In the genomic region with DNA sequence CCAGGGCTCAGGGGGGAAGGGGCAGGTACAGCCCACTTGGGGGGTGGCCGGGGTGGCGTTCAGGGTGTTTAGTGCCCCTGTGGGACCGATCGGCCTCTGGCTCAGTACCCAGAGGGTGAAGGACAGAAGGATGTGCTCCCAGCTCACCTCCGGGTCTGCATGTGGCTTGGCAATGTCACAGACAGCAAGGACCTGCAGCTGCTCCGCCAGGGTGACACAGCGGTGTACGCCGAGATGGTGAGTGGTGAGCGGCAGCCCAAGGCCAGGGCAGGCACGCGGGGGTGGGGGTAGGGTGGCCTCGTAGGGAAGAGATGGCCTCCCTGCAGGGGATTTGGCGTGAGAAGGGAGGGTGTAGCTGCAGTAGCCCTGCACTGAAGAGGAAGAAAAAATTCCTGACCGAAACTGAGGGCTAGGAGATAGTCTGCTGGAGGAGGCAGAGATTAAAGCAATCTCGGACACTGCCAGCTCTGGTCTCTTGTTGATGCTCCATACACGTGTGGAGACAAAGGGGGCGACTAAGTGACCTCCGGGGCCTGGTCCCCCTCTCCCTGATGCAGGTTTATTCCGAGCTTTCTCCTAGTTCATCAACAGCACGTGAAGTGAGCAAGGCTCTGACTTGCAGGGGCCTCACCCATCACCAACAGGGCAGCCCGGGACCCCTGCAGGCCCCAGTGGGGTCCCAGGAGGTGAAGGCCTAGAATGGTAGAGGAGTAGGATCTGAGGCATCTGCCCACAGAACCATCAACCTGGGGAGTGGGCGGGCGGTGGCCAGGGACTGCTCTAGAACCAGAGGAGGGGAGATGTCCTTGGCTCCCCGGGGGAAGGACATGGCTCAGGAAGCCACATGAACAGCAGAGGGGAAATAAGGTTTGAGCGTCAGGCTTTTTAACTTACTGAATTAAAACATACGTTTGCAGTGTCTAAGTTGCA, we compare ENCODE assay signal across 1 cellular context.
TF ChIP-seq lines count a peak whose summit lies in the region.

No MANE protein-coding gene starts in this region.

TF ChIP-seq in IMR-90, 13 proteins besides CTCF, POLR2A, EP300 and RAD21:
- TF ChIP-seq CHD1 (IDR thresholded peaks at IDR 0.05; ENCODE audit: low read depth, low read length), result no peak
- no peak for TF ChIP-seq SMC3 (IDR thresholded peaks at IDR 0.05; ENCODE audit: low read depth, low read length)
- TF ChIP-seq, protein P1, sequence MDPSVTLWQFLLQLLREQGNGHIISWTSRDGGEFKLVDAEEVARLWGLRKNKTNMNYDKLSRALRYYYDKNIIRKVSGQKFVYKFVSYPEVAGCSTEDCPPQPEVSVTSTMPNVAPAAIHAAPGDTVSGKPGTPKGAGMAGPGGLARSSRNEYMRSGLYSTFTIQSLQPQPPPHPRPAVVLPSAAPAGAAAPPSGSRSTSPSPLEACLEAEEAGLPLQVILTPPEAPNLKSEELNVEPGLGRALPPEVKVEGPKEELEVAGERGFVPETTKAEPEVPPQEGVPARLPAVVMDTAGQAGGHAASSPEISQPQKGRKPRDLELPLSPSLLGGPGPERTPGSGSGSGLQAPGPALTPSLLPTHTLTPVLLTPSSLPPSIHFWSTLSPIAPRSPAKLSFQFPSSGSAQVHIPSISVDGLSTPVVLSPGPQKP (IDR thresholded peaks at IDR 0.05; ENCODE audit: borderline replicate concordance, low read depth, low read length), result no peak
- TF ChIP-seq CEBPB (IDR thresholded peaks at IDR 0.05; ENCODE audit: low read depth, low read length), result no peak
- TF ChIP-seq, protein P2, sequence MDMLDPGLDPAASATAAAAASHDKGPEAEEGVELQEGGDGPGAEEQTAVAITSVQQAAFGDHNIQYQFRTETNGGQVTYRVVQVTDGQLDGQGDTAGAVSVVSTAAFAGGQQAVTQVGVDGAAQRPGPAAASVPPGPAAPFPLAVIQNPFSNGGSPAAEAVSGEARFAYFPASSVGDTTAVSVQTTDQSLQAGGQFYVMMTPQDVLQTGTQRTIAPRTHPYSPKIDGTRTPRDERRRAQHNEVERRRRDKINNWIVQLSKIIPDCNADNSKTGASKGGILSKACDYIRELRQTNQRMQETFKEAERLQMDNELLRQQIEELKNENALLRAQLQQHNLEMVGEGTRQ (IDR thresholded peaks at IDR 0.05; ENCODE audit: low read depth, low read length), result no peak
- TF ChIP-seq RFX5 (IDR thresholded peaks at IDR 0.05; ENCODE audit: low read depth, low read length), result no peak
- TF ChIP-seq MAFK (IDR thresholded peaks at IDR 0.05; ENCODE audit: low read depth, low read length), result no peak
- no peak for TF ChIP-seq BHLHE40 (IDR thresholded peaks at IDR 0.05; ENCODE audit: low read depth, low read length)
- TF ChIP-seq MAZ (IDR thresholded peaks at IDR 0.05; ENCODE audit: borderline replicate concordance, low read depth, low read length), result no peak
- TF ChIP-seq MXI1 (IDR thresholded peaks at IDR 0.05; ENCODE audit: borderline replicate concordance, low read depth, low read length), result no peak
- no peak for TF ChIP-seq RCOR1 (IDR thresholded peaks at IDR 0.05; ENCODE audit: insufficient replicate concordance, low read length)
- TF ChIP-seq NFE2L2 (IDR thresholded peaks at IDR 0.05; ENCODE audit: low read depth, low read length), result no peak
- TF ChIP-seq FOS (IDR thresholded peaks at IDR 0.05; ENCODE audit: low read depth, low read length), result no peak
